In the genomic region with DNA sequence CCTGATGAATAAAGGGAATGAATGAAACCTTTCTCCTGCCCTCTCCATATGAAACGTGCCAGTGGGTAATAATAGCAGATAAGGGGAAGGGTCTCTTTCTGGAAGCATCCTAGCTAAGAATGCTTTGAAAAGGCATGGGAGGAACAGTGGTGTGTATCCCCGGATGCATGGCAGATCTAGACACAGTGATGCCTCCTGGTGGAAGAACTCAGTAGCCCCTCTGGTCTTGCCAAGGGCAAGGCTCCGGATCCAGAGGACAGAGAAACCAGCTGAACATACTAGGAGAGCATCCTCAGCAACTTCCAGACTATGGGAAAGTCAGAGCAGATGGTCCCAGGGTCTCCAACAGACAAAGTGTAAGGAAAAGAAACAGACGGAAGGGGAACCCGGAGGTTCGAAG, we compare ENCODE assay signal across 2 cellular contexts.
TF ChIP-seq lines count a peak whose summit lies in the region.

No MANE protein-coding gene starts in this region.

TF ChIP-seq in HEK293T, 16 proteins besides CTCF, POLR2A, EP300 and RAD21 (continued from another document):
- TF ChIP-seq, protein P1, sequence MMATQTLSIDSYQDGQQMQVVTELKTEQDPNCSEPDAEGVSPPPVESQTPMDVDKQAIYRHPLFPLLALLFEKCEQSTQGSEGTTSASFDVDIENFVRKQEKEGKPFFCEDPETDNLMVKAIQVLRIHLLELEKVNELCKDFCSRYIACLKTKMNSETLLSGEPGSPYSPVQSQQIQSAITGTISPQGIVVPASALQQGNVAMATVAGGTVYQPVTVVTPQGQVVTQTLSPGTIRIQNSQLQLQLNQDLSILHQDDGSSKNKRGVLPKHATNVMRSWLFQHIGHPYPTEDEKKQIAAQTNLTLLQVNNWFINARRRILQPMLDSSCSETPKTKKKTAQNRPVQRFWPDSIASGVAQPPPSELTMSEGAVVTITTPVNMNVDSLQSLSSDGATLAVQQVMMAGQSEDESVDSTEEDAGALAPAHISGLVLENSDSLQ (IDR thresholded peaks at IDR 0.05), result no peak
- no peak for TF ChIP-seq FOXM1 (IDR thresholded peaks at IDR 0.05; ENCODE audit: borderline replicate concordance)
- TF ChIP-seq ZNF384 (IDR thresholded peaks at IDR 0.05), result no peak
- no peak for TF ChIP-seq SP1 (IDR thresholded peaks at IDR 0.05)
- TF ChIP-seq TARDBP (IDR thresholded peaks at IDR 0.05), result no peak

TF ChIP-seq in WTC11, 78 proteins besides CTCF, POLR2A, EP300 and RAD21 (continued from another document):
- no peak for TF ChIP-seq ZSCAN18 (CRISPR knock-in tag; IDR thresholded peaks at IDR 0.05)
